ENCODE assay signal across 8 cellular contexts in genomic region chr7:89003619-89003956, GRCh38.
DNase-seq lines count a peak whose midpoint lies in the region; ATAC-seq and TF ChIP-seq lines count a peak whose summit lies in the region.

No MANE protein-coding gene starts in this region.

- no peaks in the 10 kb centered on the region for H3K36me3 ChIP-seq in gastroesophageal sphincter

- no peak for TF ChIP-seq POLR2A in gastroesophageal sphincter (IDR thresholded peaks at IDR 0.05)

- TF ChIP-seq EP300 in gastroesophageal sphincter (IDR thresholded peaks at IDR 0.05), result no peak

- WGBS in gastroesophageal sphincter (ENCODE audit: low coverage in 1 of 2), 2 donors, result 52 to 54% methylated on average over 2 of the region's 2 CpGs

- peak overlapping the region; percentile 89 for H3K27ac Mint-ChIP-seq in activated T-cell treated with anti-CD3 and anti-CD28 coated beads, Interleukin-2, amount 50 U/mL, for 24 hours
- H3K27ac Mint-ChIP-seq in natural killer cell treated with Interleukin-12 subunit alpha and Interleukin-12 subunit beta and Interleukin-15 and Interleukin-18, amount 100 ng/mL, for 72 hours, result peak overlapping the region; percentile 69 to 71

- H3K27me3 ChIP-seq in gastroesophageal sphincter, result no peaks in the 10 kb centered on the region

- peak overlapping the region; percentile 11 for H3K4me3 Mint-ChIP-seq in activated T-cell treated with anti-CD3 and anti-CD28 coated beads, Interleukin-2, amount 50 U/mL, for 24 hours
- H3K4me3 Mint-ChIP-seq in natural killer cell treated with Interleukin-12 subunit alpha and Interleukin-12 subunit beta and Interleukin-15 and Interleukin-18, amount 100 ng/mL, for 72 hours, result peak overlapping the region; percentile 83

- H3K4me1 ChIP-seq in gastroesophageal sphincter, result no peaks in the 10 kb centered on the region

- TF ChIP-seq CTCF in gastroesophageal sphincter (IDR thresholded peaks at IDR 0.05), result no peak

- H3K27me3 Mint-ChIP-seq in activated T-cell treated with anti-CD3 and anti-CD28 coated beads, Interleukin-2, amount 50 U/mL, for 24 hours, result no peaks in the 10 kb centered on the region
- no peaks in the 10 kb centered on the region for H3K27me3 Mint-ChIP-seq in natural killer cell treated with Interleukin-12 subunit alpha and Interleukin-12 subunit beta and Interleukin-15 and Interleukin-18, amount 100 ng/mL, for 72 hours

- no peaks in the 10 kb centered on the region for H3K9me3 Mint-ChIP-seq in activated T-cell treated with anti-CD3 and anti-CD28 coated beads, Interleukin-2, amount 50 U/mL, for 24 hours
- H3K9me3 Mint-ChIP-seq in natural killer cell treated with Interleukin-12 subunit alpha and Interleukin-12 subunit beta and Interleukin-15 and Interleukin-18, amount 100 ng/mL, for 72 hours, result peaks cover 2% of the 10 kb centered on the region

- no peak overlapping the region for H3K27ac ChIP-seq in gastroesophageal sphincter

- H3K4me3 ChIP-seq in gastroesophageal sphincter, result no peak overlapping the region

- no peaks in the 10 kb centered on the region for H3K36me3 Mint-ChIP-seq in activated T-cell treated with anti-CD3 and anti-CD28 coated beads, Interleukin-2, amount 50 U/mL, for 24 hours (ENCODE audit: low read depth)
- no peaks in the 10 kb centered on the region for H3K36me3 Mint-ChIP-seq in natural killer cell treated with Interleukin-12 subunit alpha and Interleukin-12 subunit beta and Interleukin-15 and Interleukin-18, amount 100 ng/mL, for 72 hours

- H3K4me1 Mint-ChIP-seq in activated T-cell treated with anti-CD3 and anti-CD28 coated beads, Interleukin-2, amount 50 U/mL, for 24 hours (ENCODE audit: low read depth), result peaks cover 26% of the 10 kb centered on the region
- H3K4me1 Mint-ChIP-seq in natural killer cell treated with Interleukin-12 subunit alpha and Interleukin-12 subunit beta and Interleukin-15 and Interleukin-18, amount 100 ng/mL, for 72 hours (ENCODE audit: low read depth in 2 of 2), result peaks cover 7 to 13% of the 10 kb centered on the region in 2 donors

- ATAC-seq in GM21786 (IDR thresholded peaks at IDR 0.05; ENCODE audit: unreplicated experiment) (peak; percentile 66), HG03469 (IDR thresholded peaks at IDR 0.05; ENCODE audit: unreplicated experiment) (peak; percentile 64), gastroesophageal sphincter (no peak)
- peak in 1 of 2 donors; percentile 40 for ATAC-seq in natural killer cell treated with Interleukin-12 subunit alpha and Interleukin-12 subunit beta and Interleukin-15 and Interleukin-18, amount 100 ng/mL, for 72 hours

- no peaks in the 10 kb centered on the region for H3K9me3 ChIP-seq in gastroesophageal sphincter

- DNase-seq in activated T-cell treated with anti-CD3 and anti-CD28 coated beads, Interleukin-2, amount 50 U/mL, for 24 hours, result no peak
- DNase-seq in activated T-cell treated with anti-CD3 and anti-CD28 coated beads for 4 hours (no peak), SIG-M5 treated with dmso at 0.1 percent for 504 hours (lab: John Stamatoyannopoulos, UW; ENCODE audit: unreplicated experiment) (no peak), RPMI8226 (no peak)
- no peak for DNase-seq in natural killer cell treated with Interleukin-12 subunit alpha and Interleukin-12 subunit beta and Interleukin-15 and Interleukin-18, amount 100 ng/mL, for 72 hours (ENCODE audit: low spot score)
